In the genomic region with DNA sequence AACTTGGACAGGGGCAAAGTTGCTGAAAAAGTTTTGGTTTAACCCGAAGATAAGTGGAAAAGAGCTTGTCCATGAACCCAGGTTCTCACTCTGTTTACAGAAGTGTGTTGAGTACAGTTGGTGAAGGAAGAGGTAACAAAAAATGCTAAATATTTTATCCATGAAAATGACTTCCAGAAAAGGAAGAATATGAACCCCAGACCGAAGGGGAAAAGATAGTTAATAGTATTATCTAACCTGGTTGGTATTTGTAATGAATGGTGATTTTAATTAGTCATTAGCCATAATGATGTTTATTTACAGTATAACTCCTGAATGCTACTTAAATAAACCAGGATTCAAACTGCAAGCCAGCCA, we compare ENCODE assay signal across 9 cellular contexts. TPM values are rescaled to one million over a fixed set of nuclear protein-coding genes. Genes with fewer than 3 reads are reported as not detected.
A peak's percentile ranks its signal among the peaks of the same experiment; 100 is the strongest.
DNase-seq lines count a peak whose midpoint lies in the region; ATAC-seq and TF ChIP-seq lines count a peak whose summit lies in the region.
"Had no signal": no experiment of that assay in that cellular context is flagged by ENCODE, and none has a peak within 500 bp of the region (broad histone marks: within the 10 kb centered on the region; RNA-seq: fewer than 3 reads in every experiment).

No MANE protein-coding gene starts in this region.

- peaks cover 14 to 32% (median 22%) of the 10 kb centered on the region in 4 donors for H3K4me1 ChIP-seq in liver (ENCODE audit: control insufficient read depth in 4 of 4, insufficient read depth in 4 of 4, low read length in 3 of 4)

- no peaks in the 10 kb centered on the region for H3K9me3 Mint-ChIP-seq in activated naive CD4-positive, alpha-beta T cell treated with anti-CD3 and anti-CD28 coated beads, Interleukin-2, amount 50 U/mL, for 24 hours
- H3K9me3 Mint-ChIP-seq in type B pancreatic cell, result no peaks in the 10 kb centered on the region

- no peak for DNase-seq in activated naive CD4-positive, alpha-beta T cell (lab: John Stamatoyannopoulos, UW)
- no peak for DNase-seq in astrocyte of the spinal cord (ENCODE audit: low read depth, low spot score)
- no peak for DNase-seq in type B pancreatic cell (ENCODE audit: extremely low spot score, unreplicated experiment)
- DNase-seq in COLO668 (lab: John Stamatoyannopoulos, UW; ENCODE audit: unreplicated experiment), result no peak
- DNase-seq in omental fat pad (ENCODE audit: low spot score), result no peak

- H3K9me3 ChIP-seq in liver (ENCODE audit: control insufficient read depth in 4 of 4, low read length in 3 of 4), result no peaks in the 10 kb centered on the region

- H3K4me3 ChIP-seq in astrocyte of the spinal cord (ENCODE audit: low read depth, low read length) (peak overlapping the region; percentile 68), liver (ENCODE audit: low read depth in 1 of 3, low read length in 3 of 3) (peak overlapping the region in 2 of 3 donors; percentile 18 to 51)

- H3K27ac Mint-ChIP-seq in activated naive CD4-positive, alpha-beta T cell treated with anti-CD3 and anti-CD28 coated beads, Interleukin-2, amount 50 U/mL, for 24 hours, result peak overlapping the region; percentile 97
- peak overlapping the region; percentile 58 for H3K27ac Mint-ChIP-seq in type B pancreatic cell

- peaks cover 6 to 42% (median 28%) of the 10 kb centered on the region in 4 donors for H3K36me3 ChIP-seq in liver (ENCODE audit: control insufficient read depth in 4 of 4, insufficient read depth in 3 of 4, low read depth in 1 of 4, low read length in 3 of 4)

- peak overlapping the region; percentile 63 to 66 for H3K27ac ChIP-seq in liver (ENCODE audit: low read depth in 1 of 2, low read length in 2 of 2)

- no peak for TF ChIP-seq RAD21 in liver (IDR thresholded peaks at IDR 0.05)

- no peaks in the 10 kb centered on the region for H3K27me3 Mint-ChIP-seq in activated naive CD4-positive, alpha-beta T cell treated with anti-CD3 and anti-CD28 coated beads, Interleukin-2, amount 50 U/mL, for 24 hours
- no peaks in the 10 kb centered on the region for H3K27me3 Mint-ChIP-seq in type B pancreatic cell

- in situ Hi-C loops in astrocyte of the spinal cord (cut with HindIII; ENCODE audit: low sequenced_read_pairs), result no loop called here

- H3K36me3 Mint-ChIP-seq in activated naive CD4-positive, alpha-beta T cell treated with anti-CD3 and anti-CD28 coated beads, Interleukin-2, amount 50 U/mL, for 24 hours, result peaks cover 13% of the 10 kb centered on the region
- peaks cover 4% of the 10 kb centered on the region for H3K36me3 Mint-ChIP-seq in type B pancreatic cell

- H3K27me3 ChIP-seq in liver (ENCODE audit: control insufficient read depth in 4 of 4, insufficient read depth in 4 of 4, low read length in 3 of 4), result no peaks in the 10 kb centered on the region

- H3K4me3 Mint-ChIP-seq in activated naive CD4-positive, alpha-beta T cell treated with anti-CD3 and anti-CD28 coated beads, Interleukin-2, amount 50 U/mL, for 24 hours, result peak overlapping the region; percentile 98
- peak overlapping the region; percentile 95 for H3K4me3 Mint-ChIP-seq in type B pancreatic cell

- TF ChIP-seq CTCF in astrocyte of the spinal cord (IDR thresholded peaks at IDR 0.05; ENCODE audit: low read depth, low read length) (no peak), liver (IDR thresholded peaks at IDR 0.05; ENCODE audit: low read depth, low read length, missing input control) (no peak), type B pancreatic cell (conservative IDR thresholded peaks at IDR 0.05) (no peak), omental fat pad (IDR thresholded peaks at IDR 0.05) (no peak)

- ATAC-seq in GM18517 (IDR thresholded peaks at IDR 0.05; ENCODE audit: unreplicated experiment) (no peak), omental fat pad (ENCODE audit: low FRiP score) (no peak)

- peak overlapping the region; percentile 36 to 87 for H3K9ac ChIP-seq in liver (ENCODE audit: low read depth in 1 of 2, low read length in 2 of 2)

- H3K4me1 Mint-ChIP-seq in activated naive CD4-positive, alpha-beta T cell treated with anti-CD3 and anti-CD28 coated beads, Interleukin-2, amount 50 U/mL, for 24 hours, result peaks cover 34% of the 10 kb centered on the region
- H3K4me1 Mint-ChIP-seq in type B pancreatic cell (ENCODE audit: unreplicated experiment), result peaks cover 18% of the 10 kb centered on the region

- WGBS in liver, result 21% methylated on average over 2 of the region's 2 CpGs

TF ChIP-seq in liver, 16 proteins besides CTCF, POLR2A, EP300 and RAD21:
- TF ChIP-seq EGR1 (IDR thresholded peaks at IDR 0.05; ENCODE audit: low read depth in 2 of 2) (no peak), RXRA (IDR thresholded peaks at IDR 0.05) (no peak), FOXA1 (IDR thresholded peaks at IDR 0.05) (no peak), GABPA (IDR thresholded peaks at IDR 0.05 in 1 of 2, conservative IDR thresholded peaks at IDR 0.05 in 1 of 2) (no peak), NR2F2 (IDR thresholded peaks at IDR 0.05) (no peak), SP1 (IDR thresholded peaks at IDR 0.05) (no peak), JUND (IDR thresholded peaks at IDR 0.05) (no peak), TAF1 (conservative IDR thresholded peaks at IDR 0.05) (no peak), YY1 (IDR thresholded peaks at IDR 0.05) (no peak), HNF4G (IDR thresholded peaks at IDR 0.05) (no peak), FOXA2 (IDR thresholded peaks at IDR 0.05) (no peak), HNF4A (conservative IDR thresholded peaks at IDR 0.05) (no peak)
- TF ChIP-seq, protein P1, sequence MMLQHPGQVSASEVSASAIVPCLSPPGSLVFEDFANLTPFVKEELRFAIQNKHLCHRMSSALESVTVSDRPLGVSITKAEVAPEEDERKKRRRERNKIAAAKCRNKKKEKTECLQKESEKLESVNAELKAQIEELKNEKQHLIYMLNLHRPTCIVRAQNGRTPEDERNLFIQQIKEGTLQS (IDR thresholded peaks at IDR 0.05), result no peak
- TF ChIP-seq, protein P2, sequence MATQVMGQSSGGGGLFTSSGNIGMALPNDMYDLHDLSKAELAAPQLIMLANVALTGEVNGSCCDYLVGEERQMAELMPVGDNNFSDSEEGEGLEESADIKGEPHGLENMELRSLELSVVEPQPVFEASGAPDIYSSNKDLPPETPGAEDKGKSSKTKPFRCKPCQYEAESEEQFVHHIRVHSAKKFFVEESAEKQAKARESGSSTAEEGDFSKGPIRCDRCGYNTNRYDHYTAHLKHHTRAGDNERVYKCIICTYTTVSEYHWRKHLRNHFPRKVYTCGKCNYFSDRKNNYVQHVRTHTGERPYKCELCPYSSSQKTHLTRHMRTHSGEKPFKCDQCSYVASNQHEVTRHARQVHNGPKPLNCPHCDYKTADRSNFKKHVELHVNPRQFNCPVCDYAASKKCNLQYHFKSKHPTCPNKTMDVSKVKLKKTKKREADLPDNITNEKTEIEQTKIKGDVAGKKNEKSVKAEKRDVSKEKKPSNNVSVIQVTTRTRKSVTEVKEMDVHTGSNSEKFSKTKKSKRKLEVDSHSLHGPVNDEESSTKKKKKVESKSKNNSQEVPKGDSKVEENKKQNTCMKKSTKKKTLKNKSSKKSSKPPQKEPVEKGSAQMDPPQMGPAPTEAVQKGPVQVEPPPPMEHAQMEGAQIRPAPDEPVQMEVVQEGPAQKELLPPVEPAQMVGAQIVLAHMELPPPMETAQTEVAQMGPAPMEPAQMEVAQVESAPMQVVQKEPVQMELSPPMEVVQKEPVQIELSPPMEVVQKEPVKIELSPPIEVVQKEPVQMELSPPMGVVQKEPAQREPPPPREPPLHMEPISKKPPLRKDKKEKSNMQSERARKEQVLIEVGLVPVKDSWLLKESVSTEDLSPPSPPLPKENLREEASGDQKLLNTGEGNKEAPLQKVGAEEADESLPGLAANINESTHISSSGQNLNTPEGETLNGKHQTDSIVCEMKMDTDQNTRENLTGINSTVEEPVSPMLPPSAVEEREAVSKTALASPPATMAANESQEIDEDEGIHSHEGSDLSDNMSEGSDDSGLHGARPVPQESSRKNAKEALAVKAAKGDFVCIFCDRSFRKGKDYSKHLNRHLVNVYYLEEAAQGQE (IDR thresholded peaks at IDR 0.05), result no peak
- TF ChIP-seq, protein P3, sequence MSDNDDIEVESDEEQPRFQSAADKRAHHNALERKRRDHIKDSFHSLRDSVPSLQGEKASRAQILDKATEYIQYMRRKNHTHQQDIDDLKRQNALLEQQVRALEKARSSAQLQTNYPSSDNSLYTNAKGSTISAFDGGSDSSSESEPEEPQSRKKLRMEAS (IDR thresholded peaks at IDR 0.05), result no peak

RNA-seq across cellular contexts. Expression of a gene that starts 0.6 kb away (rescaled TPM):
- total RNA-seq in liver (1 to 10 TPM; 2.9 to 3.8 TPM), type B pancreatic cell (ENCODE audit: low replicate concordance) (4.4 TPM in 2 replicates), omental fat pad (10 to 100 TPM in 3 of 4 donors, 1 to 10 TPM in 1; 8.9 to 15.1 (median 14.5) TPM)
- polyA plus RNA-seq in liver, result 1 to 10 TPM; 1.3 to 2.3 TPM

RNA-seq across cellular contexts. Expression of a gene that starts 17.3 kb away (rescaled TPM):
- total RNA-seq in liver, result not detected
- 1 to 10 TPM in 1 of 2 donors, not detected in 1; 1.3 TPM for polyA plus RNA-seq in liver
- total RNA-seq in type B pancreatic cell (ENCODE audit: low replicate concordance), result not detected in 2 replicates
- not detected for total RNA-seq in omental fat pad
- total RNA-seq: temporal lobe had no signal

RNA-seq across cellular contexts. Expression of a gene that starts 22.7 kb away (rescaled TPM):
- not detected for total RNA-seq in liver
- polyA plus RNA-seq in liver, result 1 to 10 TPM in 1 of 2 donors, not detected in 1; 3.4 TPM
- total RNA-seq in type B pancreatic cell (ENCODE audit: low replicate concordance), result 3,940 and 6,478 TPM in 2 replicates
- not detected for total RNA-seq in omental fat pad
- total RNA-seq: temporal lobe had no signal

RNA-seq across cellular contexts. Expression of a gene that starts 40.1 kb away (rescaled TPM):
- total RNA-seq in liver (10 to 100 TPM; 59.3 to 74.6 TPM), type B pancreatic cell (ENCODE audit: low replicate concordance) (60.8 and 65.9 TPM in 2 replicates), omental fat pad (10 to 100 TPM; 41.8 to 97.3 (median 75.3) TPM)
- polyA plus RNA-seq in liver, result 10 to 100 TPM; 18.2 to 30.1 TPM

Comparison
In these comparisons a context has a peak if more than half of its experiments do, and no peak if none do; other contexts are left out.
1. RNA of a gene that starts 22.7 kb away (total RNA-seq): 3,940 to 6,478 TPM in type B pancreatic cell; not detected in liver and not detected in omental fat pad; every median in the first group is over 1,000 times any median in the second.